36 cellular contexts compared by ENCODE assay signal in the genomic region with DNA sequence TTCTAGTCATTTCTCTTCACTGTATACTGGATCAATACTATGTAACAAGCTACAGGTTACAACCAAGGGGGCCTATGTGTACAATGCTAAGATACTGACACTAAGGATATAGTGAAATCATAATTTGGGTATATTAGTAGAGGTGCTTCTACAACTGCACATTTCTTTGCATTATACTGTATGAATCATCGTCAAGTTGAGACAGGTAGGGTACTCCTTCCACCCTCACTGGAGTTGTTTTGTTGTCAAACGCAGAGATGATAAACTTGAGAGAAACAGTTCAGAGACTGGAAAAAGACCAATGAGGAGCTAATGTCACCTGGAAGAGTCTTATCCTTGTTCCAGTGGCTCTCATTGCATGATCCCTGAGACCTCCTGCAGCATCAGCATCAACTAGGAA.
"Had no signal": no experiment of that assay in that cellular context is flagged by ENCODE, and none has a peak within 500 bp of the region (broad histone marks: within the 10 kb centered on the region; RNA-seq: fewer than 3 reads in every experiment).

No MANE protein-coding gene starts in this region.

- H3K27me3 ChIP-seq: adrenal gland, body of pancreas, brain microvascular endothelial cell, breast epithelium, cardiac muscle cell had no signal

- DNase-seq: activated B cell treated with CpG ODN at 0.5 μM for 24 hours; activated CD4-positive, alpha-beta memory T cell treated with anti-CD3 and anti-CD28 coated beads for 36 hours; activated CD4-positive, alpha-beta T cell treated with anti-CD3 and anti-CD28 coated beads for 4 hours; activated CD4-positive, alpha-beta T cell treated with anti-CD3 and anti-CD28 coated beads, Interleukin-2, amount 10 ng/mL, durations not matched to agents 24 days and 14 days; activated CD4-positive, alpha-beta T cell treated with anti-CD3 and anti-CD28 coated beads, Interleukin-2, amount 50 U/mL, for 1 hour; activated CD4-positive, alpha-beta T cell treated with anti-CD3 and anti-CD28 coated beads, Interleukin-2, amount 50 U/mL, for 4 hours; activated CD4-positive, CD25-positive, alpha-beta regulatory T cell treated with anti-CD3 and anti-CD28 coated beads, Interleukin-2, amount 50 U/mL, for 72 hours; activated CD8-positive, alpha-beta memory T cell treated with anti-CD3 and anti-CD28 coated beads, Interleukin-2, amount 50 U/mL, for 4 hours; activated CD8-positive, alpha-beta T cell treated with anti-CD3 and anti-CD28 coated beads for 36 hours; activated effector memory CD4-positive, alpha-beta T cell treated with anti-CD3 and anti-CD28 coated beads, Interleukin-2, amount 50 U/mL, for 16 hours; activated gamma-delta T cell treated with Interleukin-2 at 50 U/mL for 16 hours; activated naive CD4-positive, alpha-beta T cell; activated naive CD4-positive, alpha-beta T cell treated with anti-CD3 and anti-CD28 coated beads for 36 hours; activated naive CD4-positive, alpha-beta T cell treated with anti-CD3 and anti-CD28 coated beads, Interleukin-2, amount 50 U/mL, for 16 hours; activated naive CD8-positive, alpha-beta T cell treated with anti-CD3 and anti-CD28 coated beads for 36 hours; activated T-cell treated with anti-CD3 and anti-CD28 coated beads for 4 hours; activated T-cell treated with anti-CD3 and anti-CD28 coated beads, Interleukin-2, amount 50 U/mL, for 1 hour; activated T-cell treated with anti-CD3 and anti-CD28 coated beads, Interleukin-2, amount 50 U/mL, for 4 hours; activated T-cell treated with anti-CD3 and anti-CD28 coated beads, Interleukin-2, amount 50 U/mL, for 72 hours; adrenal gland; amniotic stem cell; aorta; body of pancreas; brain microvascular endothelial cell; caudate nucleus; cerebellar nuclear complex; T-helper 1 cell; T-helper 2 cell; T-helper 9 cell had no signal

- FAIRE-seq: astrocyte, TTC549 had no signal

- H3K27ac ChIP-seq: adrenal gland, body of pancreas, brain microvascular endothelial cell, breast epithelium, cardiac muscle cell, VCaP had no signal

- H3K4me1 ChIP-seq: adrenal gland, body of pancreas, breast epithelium had no signal

- ATAC-seq: activated CD8-positive, alpha-beta T cell treated with anti-CD3 and anti-CD28 coated beads for 36 hours; activated naive CD4-positive, alpha-beta T cell treated with anti-CD3 and anti-CD28 coated beads, Interleukin-2, amount 50 U/mL, for 72 hours; activated T-cell treated with anti-CD3 and anti-CD28 coated beads, Interleukin-2, amount 50 U/mL, for 4 hours; activated T-cell treated with anti-CD3 and anti-CD28 coated beads, Interleukin-2, amount 50 U/mL, for 72 hours; activated T-helper 17 cell treated with anti-CD3 and anti-CD28 coated beads, Interleukin-2, amount 50 U/mL, for 72 hours; body of pancreas had no signal

- H3K4me3 ChIP-seq: adrenal gland, body of pancreas, breast epithelium, cardiac muscle cell had no signal

- H3K36me3 ChIP-seq: adrenal gland, brain microvascular endothelial cell, breast epithelium, cardiac muscle cell had no signal
